Comparison of ENCODE assay signal across 1 cellular context in genomic region chr2:191013876-191014652, GRCh38.
A peak's percentile ranks its signal among the peaks of the same experiment; 100 is the strongest.
TF ChIP-seq lines count a peak whose summit lies in the region.

Gene STAT1, minus strand, starts transcription at chr2:191014171. Its CDS starts 4,168 bp downstream, at chr2:191010003.

TF ChIP-seq in HepG2, 621 proteins besides CTCF, POLR2A, EP300 and RAD21 (continued from another document and continues in another):
- TF ChIP-seq SNAI1 (CRISPR knock-in tag; IDR thresholded peaks at IDR 0.05; ENCODE audit: borderline replicate concordance) = peak; percentile 96
- TF ChIP-seq ARNTL (CRISPR knock-in tag; IDR thresholded peaks at IDR 0.05) = peak; percentile 94
- no peak; the same call in 1 of the 2 replicates for TF ChIP-seq HOXD1 (CRISPR knock-in tag; IDR thresholded peaks at IDR 0.05)
- TF ChIP-seq ARNT (IDR thresholded peaks at IDR 0.05) = no peak
- peak; percentile 98 for TF ChIP-seq ZNF761 (CRISPR knock-in tag; conservative IDR thresholded peaks at IDR 0.05)
- no peak; the same call in 1 of the 2 replicates for TF ChIP-seq ZNF232 (CRISPR knock-in tag; IDR thresholded peaks at IDR 0.05; ENCODE audit: borderline replicate concordance)
- peak; percentile 84; the same call in 1 of the 2 replicates for TF ChIP-seq NR1H2 (CRISPR knock-in tag; IDR thresholded peaks at IDR 0.05; ENCODE audit: borderline replicate concordance, low read depth)
- TF ChIP-seq BRCA1 (CRISPR knock-in tag; IDR thresholded peaks at IDR 0.05) = peak; percentile 72; the same call in 1 of the 2 replicates
- peak; percentile 71 for TF ChIP-seq RARA (CRISPR knock-in tag; IDR thresholded peaks at IDR 0.05)
- 0 out of 2 replicates have a peak, but pooled peaks have one; percentile 41 for TF ChIP-seq ZNF138 (CRISPR knock-in tag; IDR thresholded peaks at IDR 0.05; ENCODE audit: low read depth)
- TF ChIP-seq NFKBIZ (CRISPR knock-in tag; IDR thresholded peaks at IDR 0.05) = peak; percentile 89; the same call in 1 of the 2 replicates
- TF ChIP-seq ZBTB40 (IDR thresholded peaks at IDR 0.05) = no peak
- TF ChIP-seq ZBTB40 (CRISPR knock-in tag; IDR thresholded peaks at IDR 0.05) = peak; percentile 79; the same call in 1 of the 2 replicates
- TF ChIP-seq SMYD3 (CRISPR knock-in tag; IDR thresholded peaks at IDR 0.05) = peak; percentile 82
- peak; percentile 93 for TF ChIP-seq ZFX (CRISPR knock-in tag; IDR thresholded peaks at IDR 0.05; ENCODE audit: low read depth)
- TF ChIP-seq, protein P1, sequence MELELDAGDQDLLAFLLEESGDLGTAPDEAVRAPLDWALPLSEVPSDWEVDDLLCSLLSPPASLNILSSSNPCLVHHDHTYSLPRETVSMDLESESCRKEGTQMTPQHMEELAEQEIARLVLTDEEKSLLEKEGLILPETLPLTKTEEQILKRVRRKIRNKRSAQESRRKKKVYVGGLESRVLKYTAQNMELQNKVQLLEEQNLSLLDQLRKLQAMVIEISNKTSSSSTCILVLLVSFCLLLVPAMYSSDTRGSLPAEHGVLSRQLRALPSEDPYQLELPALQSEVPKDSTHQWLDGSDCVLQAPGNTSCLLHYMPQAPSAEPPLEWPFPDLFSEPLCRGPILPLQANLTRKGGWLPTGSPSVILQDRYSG (CRISPR knock-in tag; IDR thresholded peaks at IDR 0.05) = no peak
- TF ChIP-seq ZSCAN29 (CRISPR knock-in tag; conservative IDR thresholded peaks at IDR 0.05) = peak; percentile 88
- peak; percentile 72; the same call in 1 of the 2 replicates for TF ChIP-seq NKX3-1 (CRISPR knock-in tag; IDR thresholded peaks at IDR 0.05)
- peak; percentile 52 for TF ChIP-seq JUND (CRISPR knock-in tag; IDR thresholded peaks at IDR 0.05)
- peak; percentile 98 for TF ChIP-seq ATF7-NPFF (CRISPR knock-in tag; IDR thresholded peaks at IDR 0.05; ENCODE audit: low read depth)
- peak; percentile 99 for TF ChIP-seq SPEN (CRISPR knock-in tag; IDR thresholded peaks at IDR 0.05; ENCODE audit: low read depth)
- TF ChIP-seq ZNF605 (CRISPR knock-in tag; IDR thresholded peaks at IDR 0.05) = peak; percentile 97
- peak; percentile 56; the same call in 1 of the 2 replicates for TF ChIP-seq ZNF619 (CRISPR knock-in tag; IDR thresholded peaks at IDR 0.05)
- peak; percentile 87; the same call in 1 of the 2 replicates for TF ChIP-seq ZNF318 (CRISPR knock-in tag; IDR thresholded peaks at IDR 0.05)
- peak; percentile 90 for TF ChIP-seq ZZZ3 (CRISPR knock-in tag; IDR thresholded peaks at IDR 0.05; ENCODE audit: borderline replicate concordance)
- TF ChIP-seq MIER2 (CRISPR knock-in tag; IDR thresholded peaks at IDR 0.05) = peak; percentile 82; the same call in 1 of the 2 replicates
- TF ChIP-seq ZNF30 (CRISPR knock-in tag; IDR thresholded peaks at IDR 0.05) = no peak; the same call in 1 of the 2 replicates
- TF ChIP-seq, protein P2, sequence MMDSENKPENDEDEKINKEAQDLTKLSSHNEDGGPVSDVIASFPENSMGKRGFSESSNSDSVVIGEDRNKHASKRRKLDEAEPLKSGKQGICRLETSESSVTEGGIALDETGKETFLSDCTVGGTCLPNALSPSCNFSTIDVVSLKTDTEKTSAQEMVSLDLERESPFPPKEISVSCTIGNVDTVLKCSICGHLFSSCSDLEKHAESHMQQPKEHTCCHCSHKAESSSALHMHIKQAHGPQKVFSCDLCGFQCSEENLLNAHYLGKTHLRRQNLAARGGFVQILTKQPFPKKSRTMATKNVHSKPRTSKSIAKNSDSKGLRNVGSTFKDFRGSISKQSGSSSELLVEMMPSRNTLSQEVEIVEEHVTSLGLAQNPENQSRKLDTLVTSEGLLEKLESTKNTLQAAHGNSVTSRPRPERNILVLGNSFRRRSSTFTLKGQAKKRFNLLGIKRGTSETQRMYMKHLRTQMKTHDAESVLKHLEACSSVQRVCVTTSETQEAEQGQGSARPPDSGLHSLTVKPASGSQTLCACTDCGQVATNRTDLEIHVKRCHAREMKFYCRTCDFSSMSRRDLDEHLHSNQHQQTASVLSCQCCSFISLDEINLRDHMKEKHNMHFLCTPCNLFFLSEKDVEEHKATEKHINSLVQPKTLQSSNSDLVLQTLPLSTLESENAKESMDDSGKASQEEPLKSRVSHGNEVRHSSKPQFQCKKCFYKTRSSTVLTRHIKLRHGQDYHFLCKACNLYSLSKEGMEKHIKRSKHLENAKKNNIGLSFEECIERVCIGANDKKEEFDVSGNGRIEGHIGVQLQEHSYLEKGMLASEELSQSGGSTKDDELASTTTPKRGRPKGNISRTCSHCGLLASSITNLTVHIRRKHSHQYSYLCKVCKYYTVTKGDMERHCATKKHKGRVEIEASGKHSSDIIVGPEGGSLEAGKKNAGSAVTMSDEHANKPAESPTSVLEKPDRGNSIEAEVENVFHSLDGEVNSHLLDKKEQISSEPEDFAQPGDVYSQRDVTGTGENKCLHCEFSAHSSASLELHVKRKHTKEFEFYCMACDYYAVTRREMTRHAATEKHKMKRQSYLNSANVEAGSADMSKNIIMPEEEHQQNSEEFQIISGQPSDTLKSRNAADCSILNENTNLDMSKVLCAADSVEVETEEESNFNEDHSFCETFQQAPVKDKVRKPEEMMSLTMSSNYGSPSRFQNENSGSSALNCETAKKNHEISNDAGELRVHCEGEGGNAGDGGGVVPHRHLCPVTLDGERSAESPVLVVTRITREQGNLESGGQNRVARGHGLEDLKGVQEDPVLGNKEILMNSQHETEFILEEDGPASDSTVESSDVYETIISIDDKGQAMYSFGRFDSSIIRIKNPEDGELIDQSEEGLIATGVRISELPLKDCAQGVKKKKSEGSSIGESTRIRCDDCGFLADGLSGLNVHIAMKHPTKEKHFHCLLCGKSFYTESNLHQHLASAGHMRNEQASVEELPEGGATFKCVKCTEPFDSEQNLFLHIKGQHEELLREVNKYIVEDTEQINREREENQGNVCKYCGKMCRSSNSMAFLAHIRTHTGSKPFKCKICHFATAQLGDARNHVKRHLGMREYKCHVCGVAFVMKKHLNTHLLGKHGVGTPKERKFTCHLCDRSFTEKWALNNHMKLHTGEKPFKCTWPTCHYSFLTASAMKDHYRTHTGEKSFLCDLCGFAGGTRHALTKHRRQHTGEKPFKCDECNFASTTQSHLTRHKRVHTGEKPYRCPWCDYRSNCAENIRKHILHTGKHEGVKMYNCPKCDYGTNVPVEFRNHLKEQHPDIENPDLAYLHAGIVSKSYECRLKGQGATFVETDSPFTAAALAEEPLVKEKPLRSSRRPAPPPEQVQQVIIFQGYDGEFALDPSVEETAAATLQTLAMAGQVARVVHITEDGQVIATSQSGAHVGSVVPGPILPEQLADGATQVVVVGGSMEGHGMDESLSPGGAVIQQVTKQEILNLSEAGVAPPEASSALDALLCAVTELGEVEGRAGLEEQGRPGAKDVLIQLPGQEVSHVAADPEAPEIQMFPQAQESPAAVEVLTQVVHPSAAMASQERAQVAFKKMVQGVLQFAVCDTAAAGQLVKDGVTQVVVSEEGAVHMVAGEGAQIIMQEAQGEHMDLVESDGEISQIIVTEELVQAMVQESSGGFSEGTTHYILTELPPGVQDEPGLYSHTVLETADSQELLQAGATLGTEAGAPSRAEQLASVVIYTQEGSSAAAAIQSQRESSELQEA (CRISPR knock-in tag; IDR thresholded peaks at IDR 0.05; ENCODE audit: not compliant biosample characterization) = peak; percentile 69
- TF ChIP-seq ELF4 (CRISPR knock-in tag; IDR thresholded peaks at IDR 0.05; ENCODE audit: borderline replicate concordance) = no peak; the same call in 1 of the 2 replicates
- TF ChIP-seq ZNF709 (CRISPR knock-in tag; IDR thresholded peaks at IDR 0.05) = peak; percentile 89; the same call in 1 of the 2 replicates
- peak; percentile 92 for TF ChIP-seq CENPT (CRISPR knock-in tag; IDR thresholded peaks at IDR 0.05; ENCODE audit: low read depth)
